In genomic region chr6:30717129-30717844, GRCh38 we compare ENCODE assay signal across 8 cellular contexts. TPM values are rescaled to one million over a fixed set of nuclear protein-coding genes. Genes with fewer than 3 reads are reported as not detected.
DNase-seq lines count a peak whose midpoint lies in the region; ATAC-seq, FAIRE-seq and TF ChIP-seq lines count a peak whose summit lies in the region.

Gene MDC1, minus strand, starts transcription at chr6:30717281. Its CDS starts 2,106 bp downstream, at chr6:30715175.

- ATAC-seq in GM18505 (IDR thresholded peaks at IDR 0.05; ENCODE audit: unreplicated experiment) = peak; percentile 60
- peak; percentile 55 for ATAC-seq in HG02973 (IDR thresholded peaks at IDR 0.05; ENCODE audit: unreplicated experiment)
- ATAC-seq in right cardiac atrium = peak; percentile 88 to 92

- H3K36me3 Mint-ChIP-seq in astrocyte (ENCODE audit: low read depth, unreplicated experiment) = peaks cover 29% of the 10 kb centered on the region

- peak within 1 kb of the TSS; percentile 94 for H3K4me3 Mint-ChIP-seq in astrocyte (ENCODE audit: unreplicated experiment)

- H3K9ac ChIP-seq in astrocyte (ENCODE audit: low read length) = peak within 1 kb of the TSS; percentile 85

- peak within 1 kb of the TSS; percentile 88 for H3K4me2 ChIP-seq in astrocyte (ENCODE audit: low read length)

- H3K27ac ChIP-seq in astrocyte (ENCODE audit: low read depth, low read length) = peak within 1 kb of the TSS; percentile 90
- H3K27ac ChIP-seq in right cardiac atrium (ENCODE audit: low read length) = peak within 1 kb of the TSS; percentile 98
- H3K27ac ChIP-seq in vagina = peak within 1 kb of the TSS; percentile 86

- peak within 1 kb of the TSS; percentile 67 for H2AFZ ChIP-seq in astrocyte (ENCODE audit: low read depth, low read length)

- intact Hi-C loops in right cardiac atrium (cut with DNase I) (loop anchor here in 1 of 4 donors (2.0 kb wide), 1 partner anchor 22 kb away; no protein-coding TSS in a partner anchor), vagina (cut with DNase I) (no loop called here)

- FAIRE-seq in astrocyte (lab: Jason Lieb, UNC) = peak; percentile 86

- H3K4me1 Mint-ChIP-seq in astrocyte (ENCODE audit: low read depth, unreplicated experiment) = peaks cover 21% of the 10 kb centered on the region

- H3K27me3 ChIP-seq in astrocyte (ENCODE audit: insufficient read depth, low read length) = no peaks in the 10 kb centered on the region
- no peaks in the 10 kb centered on the region for H3K27me3 ChIP-seq in right cardiac atrium (ENCODE audit: control insufficient read depth, insufficient read depth)
- H3K27me3 ChIP-seq in vagina = no peaks in the 10 kb centered on the region

- DNase-seq in NCI-H2029 (lab: John Stamatoyannopoulos, UW) = peak; percentile 100
- DNase-seq in T-helper 22 cell (ENCODE audit: low read depth) = peak; percentile 99
- peak; percentile 100 for DNase-seq in astrocyte (ENCODE audit: low read depth)
- peak; percentile 100 for DNase-seq in right cardiac atrium
- DNase-seq in putamen (ENCODE audit: low spot score) = peak; percentile 99
- DNase-seq in vagina (ENCODE audit: extremely low spot score in 2 of 2) = peak; percentile 100

- peaks cover 15% of the 10 kb centered on the region for H3K36me3 ChIP-seq in astrocyte (ENCODE audit: insufficient read depth, low read length)
- peaks cover 0 to 21% of the 10 kb centered on the region in 2 donors for H3K36me3 ChIP-seq in vagina

- peaks cover 19% of the 10 kb centered on the region for H3K4me1 ChIP-seq in astrocyte (ENCODE audit: insufficient read depth, low read length)
- peaks cover 3% of the 10 kb centered on the region for H3K4me1 ChIP-seq in right cardiac atrium (ENCODE audit: control insufficient read depth, insufficient read depth, low read length)
- H3K4me1 ChIP-seq in vagina = peaks cover 38% of the 10 kb centered on the region

- H3K4me3 ChIP-seq in astrocyte (ENCODE audit: insufficient read depth, low read depth, low read length) (peak within 1 kb of the TSS; percentile 78), right cardiac atrium (ENCODE audit: low read length) (peak within 1 kb of the TSS; percentile 91), vagina (peak within 1 kb of the TSS; percentile 53 to 62)

- TF ChIP-seq CTCF in astrocyte (IDR thresholded peaks at IDR 0.05; ENCODE audit: insufficient read depth, low read depth, low read length) = peak; percentile 13
- peak in 1 of 3 experiments; percentile 23 for TF ChIP-seq CTCF in vagina (IDR thresholded peaks at IDR 0.05)

- peaks cover 9% of the 10 kb centered on the region for H4K20me1 ChIP-seq in astrocyte (ENCODE audit: insufficient read depth, low read length)

- TF ChIP-seq POLR2A in GM18505 (IDR thresholded peaks at IDR 0.05; ENCODE audit: borderline replicate concordance, extremely low read depth, insufficient read depth, insufficient read length) (peak; percentile 91), vagina (IDR thresholded peaks at IDR 0.05) (peak; percentile 23 to 74)

- peaks cover 53% of the 10 kb centered on the region for H3K79me2 ChIP-seq in astrocyte (ENCODE audit: insufficient read depth, low read length)

- H3K27me3 Mint-ChIP-seq in astrocyte (ENCODE audit: low read depth, unreplicated experiment) = no peaks in the 10 kb centered on the region

- H3K27ac Mint-ChIP-seq in astrocyte (ENCODE audit: unreplicated experiment) = peak within 1 kb of the TSS; percentile 100

- H3K9me3 ChIP-seq in astrocyte (ENCODE audit: insufficient read depth, low read depth, low read length) (no peaks in the 10 kb centered on the region), right cardiac atrium (ENCODE audit: control insufficient read depth, low read length) (no peaks in the 10 kb centered on the region), vagina (no peaks in the 10 kb centered on the region)

- WGBS in right cardiac atrium = under 1% methylated on average over 48 of the region's 48 CpGs

- no peaks in the 10 kb centered on the region for H3K9me3 Mint-ChIP-seq in astrocyte (ENCODE audit: unreplicated experiment)

RNA-seq across cellular contexts. Expression of gene MDC1, which starts in this region (rescaled TPM):
- total RNA-seq in astrocyte (25.2 and 25.4 TPM in 2 replicates), right cardiac atrium (10 to 100 TPM; 20.7 to 26.6 (median 24.2) TPM), vagina (12.3 TPM)
- 11.1 TPM for polyA plus RNA-seq in right cardiac atrium

Comparison
In these comparisons a context has a peak if more than half of its experiments do, and no peak if none do; other contexts are left out.
1. Peak in every context shown above with its lines: DNase-seq, ATAC-seq, H3K4me3 ChIP-seq and H3K27ac ChIP-seq.